Comparison of ENCODE assay signal across 22 cellular contexts in the genomic region with DNA sequence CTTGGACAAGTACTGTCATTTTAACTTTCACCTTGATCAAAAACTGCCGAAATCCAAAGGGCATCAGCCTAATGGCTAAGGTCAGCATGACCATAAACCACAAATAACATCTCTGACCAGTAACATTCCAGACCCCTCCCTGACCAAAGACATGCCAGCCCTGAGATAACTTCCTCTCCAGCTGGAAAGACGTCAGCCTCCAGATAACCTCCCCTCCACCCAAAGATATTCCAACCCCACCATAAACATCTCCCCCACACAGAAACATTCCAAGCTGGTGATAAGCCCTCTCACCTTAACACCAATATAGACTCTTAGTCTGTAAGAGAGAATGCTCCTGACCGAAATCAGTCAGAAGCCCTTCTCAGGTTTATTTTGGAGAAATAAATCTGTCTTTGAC. TPM values are rescaled to one million over a fixed set of nuclear protein-coding genes. Genes with fewer than 3 reads are reported as not detected.
DNase-seq lines count a peak whose midpoint lies in the region; ATAC-seq, FAIRE-seq and TF ChIP-seq lines count a peak whose summit lies in the region.
"Had no signal": no experiment of that assay in that cellular context is flagged by ENCODE, and none has a peak within 500 bp of the region (broad histone marks: within the 10 kb centered on the region; RNA-seq: fewer than 3 reads in every experiment).

No MANE protein-coding gene starts in this region.

- no peaks in the 10 kb centered on the region for H3K36me3 ChIP-seq in astrocyte (ENCODE audit: insufficient read depth, low read length)
- H3K36me3 ChIP-seq in mesodermal cell (ENCODE audit: control insufficient read depth, insufficient read depth, low read length): no peaks in the 10 kb centered on the region
- no peaks in the 10 kb centered on the region for H3K36me3 ChIP-seq in SK-N-SH (replicated peaks in 1 of 2; ENCODE audit: control insufficient read depth in 1 of 2, insufficient read depth in 2 of 2, low read length in 1 of 2)

- no peak overlapping the region for H3K27ac ChIP-seq in astrocyte (ENCODE audit: low read depth, low read length)
- peak overlapping the region; percentile 23 for H3K27ac ChIP-seq in mesodermal cell (ENCODE audit: low read depth, low read length, severe bottlenecking)
- H3K27ac ChIP-seq in SK-N-SH (ENCODE audit: low read depth in 2 of 2, low read length in 1 of 2): no peak overlapping the region
- H3K27ac ChIP-seq: C4-2B, KMS-11 had no signal

- H3K9me3 ChIP-seq in astrocyte (ENCODE audit: insufficient read depth, low read depth, low read length): no peaks in the 10 kb centered on the region
- peaks cover 6% of the 10 kb centered on the region for H3K9me3 ChIP-seq in mesodermal cell (ENCODE audit: control insufficient read depth, low read length)
- H3K9me3 ChIP-seq in SK-N-SH: no peaks in the 10 kb centered on the region

- 100% methylated on average over 1 of the region's 3 CpGs; no CpG with 5 or more reads in 1 of the 2 experiments for WGBS in mesodermal cell (ENCODE audit: insufficient coverage in 2 of 2), 2 experiments
- 12% methylated on average over 3 of the region's 3 CpGs for WGBS in SK-N-SH (ENCODE audit: low lambda C conversion rate)

- TF ChIP-seq EP300 in SK-N-SH (IDR thresholded peaks at IDR 0.05; ENCODE audit: borderline replicate concordance in 1 of 2, low read depth in 1 of 2, low read length in 1 of 2): no peak

- CTCF ChIA-PET in activated CD8-positive, alpha-beta T cell treated with anti-CD3 and anti-CD28 coated beads, Interleukin-2, amount 10 ng/mL, durations not matched to agents 7 days and 5 days (lab: Charles Lee): no interaction called here
- CTCF ChIA-PET in SK-N-SH (lab: Yijun Ruan, JAX): no interaction called here

- H3K4me1 ChIP-seq in astrocyte (ENCODE audit: insufficient read depth, low read length) (no peaks in the 10 kb centered on the region), mesodermal cell (ENCODE audit: control insufficient read depth, insufficient read depth, low read length, poor library complexity, severe bottlenecking) (no peaks in the 10 kb centered on the region), SK-N-SH (ENCODE audit: control insufficient read depth in 1 of 2, insufficient read depth in 2 of 2, low read depth in 1 of 2, low read length in 1 of 2) (no peaks in the 10 kb centered on the region)

- H3K9me3 Mint-ChIP-seq in astrocyte (ENCODE audit: unreplicated experiment): peaks cover 3% of the 10 kb centered on the region
- H3K9me3 Mint-ChIP-seq in activated CD8-positive, alpha-beta T cell treated with anti-CD3 and anti-CD28 coated beads, Interleukin-2, amount 10 ng/mL, durations not matched to agents 7 days and 5 days (ENCODE audit: insufficient read depth): no peaks in the 10 kb centered on the region
- H3K9me3 Mint-ChIP-seq: CD8-positive, alpha-beta T cell had no signal

- H2AFZ ChIP-seq in astrocyte (ENCODE audit: low read depth, low read length): no peak overlapping the region
- no peak overlapping the region for H2AFZ ChIP-seq in SK-N-SH (ENCODE audit: low read depth)
- H2AFZ ChIP-seq: GM23338 had no signal

- H3K27ac Mint-ChIP-seq in astrocyte (ENCODE audit: unreplicated experiment): peak overlapping the region; percentile 86
- H3K27ac Mint-ChIP-seq in activated CD8-positive, alpha-beta T cell treated with anti-CD3 and anti-CD28 coated beads, Interleukin-2, amount 10 ng/mL, durations not matched to agents 7 days and 5 days: no peak overlapping the region
- H3K27ac Mint-ChIP-seq: B cell; CD8-positive, alpha-beta T cell; GM23338 had no signal

- H3K4me1 Mint-ChIP-seq in astrocyte (ENCODE audit: low read depth, unreplicated experiment): peaks cover 17% of the 10 kb centered on the region
- H3K4me1 Mint-ChIP-seq in activated CD8-positive, alpha-beta T cell treated with anti-CD3 and anti-CD28 coated beads, Interleukin-2, amount 10 ng/mL, durations not matched to agents 7 days and 5 days (ENCODE audit: low read depth): no peaks in the 10 kb centered on the region
- H3K4me1 Mint-ChIP-seq: GM23338 had no signal

- no peaks in the 10 kb centered on the region for H3K79me2 ChIP-seq in astrocyte (ENCODE audit: insufficient read depth, low read length)
- no peaks in the 10 kb centered on the region for H3K79me2 ChIP-seq in SK-N-SH (ENCODE audit: insufficient read depth)

- H3K27me3 Mint-ChIP-seq in astrocyte (ENCODE audit: low read depth, unreplicated experiment): no peaks in the 10 kb centered on the region
- no peaks in the 10 kb centered on the region for H3K27me3 Mint-ChIP-seq in activated CD8-positive, alpha-beta T cell treated with anti-CD3 and anti-CD28 coated beads, Interleukin-2, amount 10 ng/mL, durations not matched to agents 7 days and 5 days (ENCODE audit: low read depth)
- H3K27me3 Mint-ChIP-seq: B cell had no signal

- H4K20me1 ChIP-seq in astrocyte (ENCODE audit: insufficient read depth, low read length) (no peaks in the 10 kb centered on the region), SK-N-SH (ENCODE audit: insufficient read depth) (no peaks in the 10 kb centered on the region)

- no peaks in the 10 kb centered on the region for H3K36me3 Mint-ChIP-seq in astrocyte (ENCODE audit: low read depth, unreplicated experiment)
- peaks cover 2% of the 10 kb centered on the region for H3K36me3 Mint-ChIP-seq in activated CD8-positive, alpha-beta T cell treated with anti-CD3 and anti-CD28 coated beads, Interleukin-2, amount 10 ng/mL, durations not matched to agents 7 days and 5 days (ENCODE audit: low read depth)
- H3K36me3 Mint-ChIP-seq: CD8-positive, alpha-beta T cell had no signal

- POLR2A ChIA-PET in activated CD8-positive, alpha-beta T cell treated with anti-CD3 and anti-CD28 coated beads, Interleukin-2, amount 10 ng/mL, durations not matched to agents 7 days and 5 days (lab: Charles Lee): no interaction called here
- POLR2A ChIA-PET in SK-N-SH (lab: Yijun Ruan, JAX): no interaction called here

- no peak overlapping the region for H3K4me2 ChIP-seq in astrocyte (ENCODE audit: low read length)
- H3K4me2 ChIP-seq in SK-N-SH: no peak overlapping the region
- H3K4me2 ChIP-seq: GM23338, KMS-11 had no signal

- peak; percentile 37 for FAIRE-seq in astrocyte (lab: Jason Lieb, UNC)
- FAIRE-seq: A204.1, D721Med, GM12878, GM18507, HepG2, HTR-8/SVneo had no signal

- TF ChIP-seq RAD21 in SK-N-SH (IDR thresholded peaks at IDR 0.05; ENCODE audit: low read length): no peak

- no peak for ATAC-seq in HG03442 (IDR thresholded peaks at IDR 0.05; ENCODE audit: unreplicated experiment)
- no peak for ATAC-seq in GM21515 (IDR thresholded peaks at IDR 0.05; ENCODE audit: unreplicated experiment)
- no peak for ATAC-seq in activated CD8-positive, alpha-beta T cell treated with anti-CD3 and anti-CD28 coated beads, Interleukin-2, amount 10 ng/mL, durations not matched to agents 7 days and 5 days
- ATAC-seq: CD8-positive, alpha-beta T cell; GM12878; GM23338; HepG2 had no signal

- no peak overlapping the region for H3K9ac ChIP-seq in astrocyte (ENCODE audit: low read length)
- H3K9ac ChIP-seq in SK-N-SH: no peak overlapping the region
- H3K9ac ChIP-seq: KMS-11 had no signal

- DNase-seq in EL (peak; percentile 25), astrocyte (ENCODE audit: low read depth) (no peak), SK-N-SH (no peak)
- no peak for DNase-seq in activated CD8-positive, alpha-beta T cell treated with anti-CD3 and anti-CD28 coated beads, Interleukin-2, amount 10 ng/mL, durations not matched to agents 7 days and 5 days
- DNase-seq: CD8-positive, alpha-beta T cell; COR-L47; DND-41; H7 had no signal

- no peaks in the 10 kb centered on the region for H3K27me3 ChIP-seq in astrocyte (ENCODE audit: insufficient read depth, low read length)
- H3K27me3 ChIP-seq in SK-N-SH (ENCODE audit: insufficient read depth): no peaks in the 10 kb centered on the region

- H3K4me3 Mint-ChIP-seq in astrocyte (ENCODE audit: unreplicated experiment): no peak overlapping the region
- H3K4me3 Mint-ChIP-seq in activated CD8-positive, alpha-beta T cell treated with anti-CD3 and anti-CD28 coated beads, Interleukin-2, amount 10 ng/mL, durations not matched to agents 7 days and 5 days: no peak overlapping the region
- H3K4me3 Mint-ChIP-seq: B cell; CD8-positive, alpha-beta T cell; GM23338 had no signal

- no peak overlapping the region for H3K4me3 ChIP-seq in astrocyte (ENCODE audit: insufficient read depth, low read depth, low read length)
- no peak overlapping the region for H3K4me3 ChIP-seq in mesodermal cell (ENCODE audit: extremely low read depth, insufficient read depth, low read length, poor library complexity, severe bottlenecking)
- no peak overlapping the region for H3K4me3 ChIP-seq in SK-N-SH (ENCODE audit: low read depth in 2 of 2, low read length in 1 of 2)
- H3K4me3 ChIP-seq: GM12878, GM23338 had no signal

- H3F3A ChIP-seq in SK-N-SH (replicated peaks; ENCODE audit: insufficient read depth): no peaks in the 10 kb centered on the region

- no peak for TF ChIP-seq CTCF in astrocyte (IDR thresholded peaks at IDR 0.05; ENCODE audit: insufficient read depth, low read depth, low read length)
- no peak for TF ChIP-seq CTCF in SK-N-SH (IDR thresholded peaks at IDR 0.05)

- H3K9me2 ChIP-seq in SK-N-SH: no peaks in the 10 kb centered on the region

TF ChIP-seq in SK-N-SH, 30 proteins besides CTCF, POLR2A, EP300 and RAD21 (continues in another document):
- TF ChIP-seq NFIC (IDR thresholded peaks at IDR 0.05; ENCODE audit: borderline replicate concordance) (no peak), TEAD4 (IDR thresholded peaks at IDR 0.05; ENCODE audit: borderline replicate concordance, insufficient read depth) (no peak)
- TF ChIP-seq, protein P1, sequence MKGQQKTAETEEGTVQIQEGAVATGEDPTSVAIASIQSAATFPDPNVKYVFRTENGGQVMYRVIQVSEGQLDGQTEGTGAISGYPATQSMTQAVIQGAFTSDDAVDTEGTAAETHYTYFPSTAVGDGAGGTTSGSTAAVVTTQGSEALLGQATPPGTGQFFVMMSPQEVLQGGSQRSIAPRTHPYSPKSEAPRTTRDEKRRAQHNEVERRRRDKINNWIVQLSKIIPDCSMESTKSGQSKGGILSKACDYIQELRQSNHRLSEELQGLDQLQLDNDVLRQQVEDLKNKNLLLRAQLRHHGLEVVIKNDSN (IDR thresholded peaks at IDR 0.05; ENCODE audit: borderline replicate concordance, low read depth): no peak
- TF ChIP-seq, protein P2, sequence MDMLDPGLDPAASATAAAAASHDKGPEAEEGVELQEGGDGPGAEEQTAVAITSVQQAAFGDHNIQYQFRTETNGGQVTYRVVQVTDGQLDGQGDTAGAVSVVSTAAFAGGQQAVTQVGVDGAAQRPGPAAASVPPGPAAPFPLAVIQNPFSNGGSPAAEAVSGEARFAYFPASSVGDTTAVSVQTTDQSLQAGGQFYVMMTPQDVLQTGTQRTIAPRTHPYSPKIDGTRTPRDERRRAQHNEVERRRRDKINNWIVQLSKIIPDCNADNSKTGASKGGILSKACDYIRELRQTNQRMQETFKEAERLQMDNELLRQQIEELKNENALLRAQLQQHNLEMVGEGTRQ (IDR thresholded peaks at IDR 0.05; ENCODE audit: borderline replicate concordance, low read depth, low read length): no peak

RNA-seq across cellular contexts. Expression of a gene that starts 7.4 kb away (rescaled TPM):
- total RNA-seq in astrocyte: not detected in 2 replicates
- not detected for polyA plus RNA-seq in mesodermal cell (2013, experiment 1 of 2)
- polyA plus RNA-seq in mesodermal cell (2013, experiment 2 of 2): not detected
- total RNA-seq in activated CD8-positive, alpha-beta T cell treated with anti-CD3 and anti-CD28 coated beads, Interleukin-2, amount 10 ng/mL, durations not matched to agents 7 days and 5 days: not detected
- polyA plus RNA-seq in SK-N-SH (2012; rRNA removed): not detected in 2 replicates
- polyA plus RNA-seq in SK-N-SH (2012; cell fraction: cytosol; rRNA removed): not detected in 2 replicates
- not detected in 2 replicates for polyA plus RNA-seq in SK-N-SH (2012; cell fraction: nucleus; rRNA removed)
- total RNA-seq: B cell; CD8-positive, alpha-beta T cell; G401; GM12878; GM23338; H7; HepG2 had no signal
- polyA plus RNA-seq: GM12878, GM23338, HepG2 had no signal
